8 cellular contexts compared by ENCODE assay signal in the genomic region with DNA sequence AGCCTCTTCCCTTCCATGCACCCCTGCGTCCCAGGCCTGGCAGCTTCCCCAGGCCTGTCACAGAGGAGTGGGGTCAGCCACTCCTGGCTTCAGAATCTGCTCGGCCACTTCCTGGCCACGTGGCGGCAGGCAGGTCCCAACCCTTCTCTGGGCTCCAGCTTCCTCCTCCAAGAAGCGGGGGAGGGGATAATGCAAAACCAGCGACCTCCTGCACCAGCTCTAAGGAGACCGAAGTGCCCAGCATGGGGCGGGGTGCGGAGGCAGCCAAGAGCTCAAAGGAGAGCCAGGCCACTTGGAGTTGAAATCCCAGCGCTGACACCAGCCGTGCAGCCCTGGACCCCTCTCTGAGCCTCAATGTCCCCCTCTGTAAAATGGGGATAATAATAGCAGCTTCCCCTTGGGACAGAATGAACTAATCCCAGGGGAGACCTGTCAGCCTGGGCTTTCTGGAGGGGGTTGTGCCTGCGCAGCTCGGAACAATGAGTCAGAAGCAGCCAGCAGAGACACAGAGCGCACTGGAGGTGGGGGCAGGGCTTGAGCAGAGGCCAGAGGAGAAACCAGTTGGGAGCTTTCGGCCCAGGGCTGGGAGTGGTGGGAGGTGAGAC. TPM values are rescaled to one million over a fixed set of nuclear protein-coding genes. Genes with fewer than 3 reads are reported as not detected.
DNase-seq lines count a peak whose midpoint lies in the region; ATAC-seq, FAIRE-seq and TF ChIP-seq lines count a peak whose summit lies in the region.

No MANE protein-coding gene starts in this region.

- TF ChIP-seq POLR2A in H54 (IDR thresholded peaks at IDR 0.05; ENCODE audit: low read depth, low read length) = no peak

- peak; percentile 95 for DNase-seq in H54 (ENCODE audit: insufficient read length, low spot score)
- DNase-seq in SK-N-DZ (ENCODE audit: low spot score) = peak; percentile 78
- peak; percentile 93 for DNase-seq in fibroblast of mammary gland (ENCODE audit: low read depth)
- DNase-seq in myocyte (ENCODE audit: low read depth) = peak; percentile 75
- DNase-seq in stimulated activated CD4-positive, alpha-beta T cell treated with anti-CD3 and anti-CD28 coated beads, Interleukin-1b, Interleukin-23, amount 100 ng/mL, for 48 hours = no peak
- no peak for DNase-seq in effector CD8-positive, alpha-beta T cell (lab: John Stamatoyannopoulos, UW)

- no peak for TF ChIP-seq CTCF in fibroblast of mammary gland (conservative IDR thresholded peaks at IDR 0.05; ENCODE audit: control insufficient read depth, insufficient read depth, low read depth, low read length)

- peak; percentile 33 for FAIRE-seq in H54 (lab: Jason Lieb, UNC)

- ATAC-seq in GM21528 (IDR thresholded peaks at IDR 0.05; ENCODE audit: low FRiP score, unreplicated experiment) = no peak
- ATAC-seq in HG02610 (IDR thresholded peaks at IDR 0.05; ENCODE audit: unreplicated experiment) = no peak

- H3K4me3 ChIP-seq in fibroblast of mammary gland (ENCODE audit: control insufficient read depth, low read depth, low read length) = no peak overlapping the region

RNA-seq across cellular contexts. Expression of a gene that starts 22.8 kb away (rescaled TPM):
- 34.4 and 37.6 TPM in 2 replicates for polyA plus RNA-seq in SK-N-DZ (2014; cell fraction: cytosol; rRNA removed)
- 139 and 169 TPM in 2 replicates for polyA plus RNA-seq in SK-N-DZ (2014; cell fraction: nucleus; rRNA removed)
- total RNA-seq in myocyte = 6.3 and 8.7 TPM in 2 replicates
- polyA plus RNA-seq in myocyte (2012) = 6.0 TPM

RNA-seq across cellular contexts. Expression of a gene that starts 49.6 kb away (rescaled TPM):
- not detected in 2 replicates for polyA plus RNA-seq in SK-N-DZ (2014; cell fraction: cytosol; rRNA removed)
- not detected in 2 replicates for polyA plus RNA-seq in SK-N-DZ (2014; cell fraction: nucleus; rRNA removed)
- 0.56 TPM in 1 of 2 replicates, not detected in the other for total RNA-seq in myocyte
- 0.15 TPM for polyA plus RNA-seq in myocyte (2012)

RNA-seq across cellular contexts. Expression of a gene that starts 50.0 kb away (rescaled TPM):
- polyA plus RNA-seq in SK-N-DZ (2014; cell fraction: cytosol; rRNA removed) = not detected in 2 replicates
- polyA plus RNA-seq in SK-N-DZ (2014; cell fraction: nucleus; rRNA removed) = not detected in 2 replicates
- total RNA-seq in myocyte = not detected in 2 replicates
- 0.09 TPM for polyA plus RNA-seq in myocyte (2012)

Comparison
In these comparisons a context has a peak if more than half of its experiments do, and no peak if none do; other contexts are left out.
1. DNase-seq: peak in H54 (single experiment), SK-N-DZ (single experiment), fibroblast of mammary gland (single experiment) and myocyte (single experiment); none in stimulated activated CD4-positive, alpha-beta T cell treated with anti-CD3 and anti-CD28 coated beads, Interleukin-1b, Interleukin-23, amount 100 ng/mL, for 48 hours (single experiment) and effector CD8-positive, alpha-beta T cell (single experiment).